ENCODE assay signal across 11 cellular contexts in the genomic region with DNA sequence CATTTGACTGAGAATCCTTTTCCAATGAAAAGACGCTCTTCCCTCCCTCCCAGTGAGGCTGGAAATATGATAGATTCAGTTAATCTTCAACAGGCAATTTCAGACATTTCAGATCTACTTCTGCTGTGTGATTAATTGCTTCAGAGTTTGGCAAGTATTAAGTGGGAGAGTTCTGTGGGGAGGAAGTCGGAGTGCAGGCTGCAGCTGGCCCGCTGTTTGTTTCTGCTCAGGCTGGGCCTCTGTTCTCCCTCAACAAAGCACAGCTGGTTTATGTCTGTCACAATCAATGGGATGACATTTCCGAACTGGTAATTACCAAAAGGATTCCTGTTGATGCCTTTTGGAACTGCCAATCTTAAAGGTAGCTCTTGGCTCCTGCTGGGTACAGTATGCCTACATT.
DNase-seq lines count a peak whose midpoint lies in the region; ATAC-seq, FAIRE-seq and TF ChIP-seq lines count a peak whose summit lies in the region.
"Had no signal": no experiment of that assay in that cellular context is flagged by ENCODE, and none has a peak within 500 bp of the region (broad histone marks: within the 10 kb centered on the region; RNA-seq: fewer than 3 reads in every experiment).

No MANE protein-coding gene starts in this region.

- H3K27ac Mint-ChIP-seq in endodermal cell = no peak overlapping the region

- H3K27me3 ChIP-seq in endodermal cell (ENCODE audit: control insufficient read depth, insufficient read depth, low read length, poor library complexity, severe bottlenecking) (no peaks in the 10 kb centered on the region), upper lobe of left lung (no peaks in the 10 kb centered on the region), Peyer's patch (no peaks in the 10 kb centered on the region)

- peak; percentile 1 for DNase-seq in NOMO-1 treated with dmso at 0.1 percent for 144 hours (lab: John Stamatoyannopoulos, UW; ENCODE audit: unreplicated experiment)
- DNase-seq in NOMO-1 treated with DMSO at 0.1 percent for 48 hours (lab: John Stamatoyannopoulos, UW; ENCODE audit: unreplicated experiment) = no peak
- no peak for DNase-seq in endodermal cell
- no peak for DNase-seq in left lobe of liver (ENCODE audit: low spot score)
- DNase-seq in upper lobe of left lung = no peak
- no peak for DNase-seq in Peyer's patch
- DNase-seq in GM12891 (ENCODE audit: insufficient read length, low spot score) = no peak
- DNase-seq: GF-D8, kidney, NCI-H526 had no signal

- H3K4me1 ChIP-seq in endodermal cell (ENCODE audit: control insufficient read depth, insufficient read depth, low read length) (peaks cover 3% of the 10 kb centered on the region), upper lobe of left lung (peaks cover 0 to 8% (median 3%) of the 10 kb centered on the region in 4 donors), Peyer's patch (peaks cover 0 to 8% (median 0%) of the 10 kb centered on the region in 4 donors)

- no peak overlapping the region for H3K4me3 ChIP-seq in endodermal cell (ENCODE audit: low read length)
- H3K4me3 ChIP-seq in upper lobe of left lung = no peak overlapping the region
- no peak overlapping the region for H3K4me3 ChIP-seq in Peyer's patch

- TF ChIP-seq CTCF in endodermal cell (conservative IDR thresholded peaks at IDR 0.05) (no peak), upper lobe of left lung (IDR thresholded peaks at IDR 0.05) (no peak), Peyer's patch (IDR thresholded peaks at IDR 0.05) (no peak)

- no peaks in the 10 kb centered on the region for H3K9me3 Mint-ChIP-seq in endodermal cell

- 40 to 80% methylated on average over 3 to 4 of the region's 4 CpGs for WGBS in endodermal cell (ENCODE audit: insufficient coverage in 1 of 2, insufficient read length in 1 of 2), 2 experiments
- WGBS in upper lobe of left lung, 2 donors = 36 to 51% methylated on average over 4 of the region's 4 CpGs

- no peak for FAIRE-seq in GM12891 (lab: Jason Lieb, UNC)
- FAIRE-seq: kidney had no signal

- TF ChIP-seq EP300 in upper lobe of left lung (IDR thresholded peaks at IDR 0.05) = no peak

- H3K9me3 ChIP-seq in endodermal cell (ENCODE audit: control insufficient read depth, low read length) (no peaks in the 10 kb centered on the region), upper lobe of left lung (no peaks in the 10 kb centered on the region), Peyer's patch (no peaks in the 10 kb centered on the region)

- H3K36me3 Mint-ChIP-seq in endodermal cell (ENCODE audit: low read depth) = no peaks in the 10 kb centered on the region

- peaks cover 15% of the 10 kb centered on the region for H3K4me1 Mint-ChIP-seq in endodermal cell

- H3K27ac ChIP-seq in endodermal cell (ENCODE audit: low read depth, low read length) (peak overlapping the region; percentile 62), upper lobe of left lung (no peak overlapping the region), Peyer's patch (no peak overlapping the region)

- no peaks in the 10 kb centered on the region for H3K27me3 Mint-ChIP-seq in endodermal cell (ENCODE audit: insufficient read depth)

- no peak overlapping the region for H3K9ac ChIP-seq in endodermal cell (ENCODE audit: extremely low read depth, low read length, poor library complexity, severe bottlenecking)

- H3K36me3 ChIP-seq in endodermal cell (ENCODE audit: control insufficient read depth, insufficient read depth, low read length) = no peaks in the 10 kb centered on the region
- H3K36me3 ChIP-seq in upper lobe of left lung = no peaks in the 10 kb centered on the region
- H3K36me3 ChIP-seq in Peyer's patch = no peaks in the 10 kb centered on the region

- peak; percentile 31 for ATAC-seq in left lobe of liver
- ATAC-seq in upper lobe of left lung (ENCODE audit: low FRiP score in 2 of 2) = peak; percentile 40 to 43
- ATAC-seq in HG03457 (IDR thresholded peaks at IDR 0.05; ENCODE audit: unreplicated experiment) = no peak

- no peak overlapping the region for H3K4me3 Mint-ChIP-seq in endodermal cell

- TF ChIP-seq POLR2A in upper lobe of left lung (IDR thresholded peaks at IDR 0.05) (no peak), Peyer's patch (IDR thresholded peaks at IDR 0.05) (no peak), GM12891 (IDR thresholded peaks at IDR 0.05; ENCODE audit: low read depth, low read length) (no peak)

TF ChIP-seq in GM12891, 5 proteins besides CTCF, POLR2A, EP300 and RAD21:
- TF ChIP-seq SPI1 (IDR thresholded peaks at IDR 0.05; ENCODE audit: low read depth, low read length) (no peak), POLR2AphosphoS5 (IDR thresholded peaks at IDR 0.05; ENCODE audit: low read depth, low read length) (no peak), PAX5 (IDR thresholded peaks at IDR 0.05; ENCODE audit: insufficient read depth, low read length, severe bottlenecking) (no peak), POU2F2 (IDR thresholded peaks at IDR 0.05; ENCODE audit: low read depth, low read length) (no peak), TAF1 (IDR thresholded peaks at IDR 0.05; ENCODE audit: low read depth, low read length) (no peak)
TF ChIP-seq in GM12891: peak in this region for 0.
